ENCODE assay signal across 17 cellular contexts in genomic region chr14:89015016-89015415, GRCh38.
DNase-seq lines count a peak whose midpoint lies in the region; ATAC-seq and TF ChIP-seq lines count a peak whose summit lies in the region.
"Had no signal": no experiment of that assay in that cellular context is flagged by ENCODE, and none has a peak within 500 bp of the region (broad histone marks: within the 10 kb centered on the region; RNA-seq: fewer than 3 reads in every experiment).

No MANE protein-coding gene starts in this region.

- no peak for ATAC-seq in HG03354 (IDR thresholded peaks at IDR 0.05; ENCODE audit: poor library complexity, severe bottlenecking, unreplicated experiment)
- ATAC-seq: left ventricle myocardium superior, pancreas had no signal

- peak; percentile 16 for TF ChIP-seq CTCF in AG09319 (IDR thresholded peaks at IDR 0.05; ENCODE audit: low read depth, low read length)

- DNase-seq in AG09319 (ENCODE audit: extremely low read depth, low read depth) (no peak), DMS79 (lab: John Stamatoyannopoulos, UW) (peak; percentile 10), RKO (ENCODE audit: low spot score) (peak; percentile 21), fibroblast of peridontal ligament (ENCODE audit: extremely low read depth) (peak; percentile 8), ecto neural progenitor cell (ENCODE audit: low spot score) (no peak)
- DNase-seq in activated CD4-positive, CD25-positive, alpha-beta regulatory T cell (lab: John Stamatoyannopoulos, UW): no peak
- no peak for DNase-seq in central memory CD4-positive, alpha-beta T cell
- DNase-seq: activated CD4-positive, alpha-beta T cell treated with anti-CD3 and anti-CD28 coated beads, Interleukin-2, amount 10 ng/mL, durations not matched to agents 7 days and 5 days; activated naive CD4-positive, alpha-beta T cell treated with anti-CD3 and anti-CD28 coated beads for 36 hours; DMS53; effector CD4-positive, alpha-beta T cell; foreskin melanocyte; left ventricle myocardium superior; NCI-H226; pancreas; stimulated activated CD4-positive, alpha-beta T cell treated with anti-CD3 and anti-CD28 coated beads, Interleukin-4, amount 100 ng/mL, for 4 hours had no signal

Comparison
In these comparisons a context has a peak if more than half of its experiments do, and no peak if none do; other contexts are left out.
1. DNase-seq: peak in DMS79 (single experiment), RKO (single experiment) and fibroblast of peridontal ligament (single experiment); none in AG09319 (single experiment), activated CD4-positive, CD25-positive, alpha-beta regulatory T cell (0 of 4), central memory CD4-positive, alpha-beta T cell (single experiment) and ecto neural progenitor cell (single experiment).